ENCODE assay signal across 8 cellular contexts in genomic region chr6:70310063-70310694, GRCh38. TPM values are rescaled to one million over a fixed set of nuclear protein-coding genes. Genes with fewer than 3 reads are reported as not detected.
A peak's percentile ranks its signal among the peaks of the same experiment; 100 is the strongest.
DNase-seq lines count a peak whose midpoint lies in the region; ATAC-seq and TF ChIP-seq lines count a peak whose summit lies in the region.

No MANE protein-coding gene starts in this region.

- ATAC-seq in left cardiac atrium (no peak), right lobe of liver (peak; percentile 38 to 67 (median 60)), HG02798 (IDR thresholded peaks at IDR 0.05; ENCODE audit: poor library complexity, unreplicated experiment) (no peak), GM18517 (IDR thresholded peaks at IDR 0.05; ENCODE audit: unreplicated experiment) (no peak), HG03378 (IDR thresholded peaks at IDR 0.05; ENCODE audit: unreplicated experiment) (no peak)

- H3K27ac ChIP-seq in left ventricle myocardium inferior (replicated peaks) (no peak overlapping the region), brain microvascular endothelial cell (no peak overlapping the region), right lobe of liver (no peak overlapping the region)

- H3K9me3 ChIP-seq in left ventricle myocardium inferior (replicated peaks) (no peaks in the 10 kb centered on the region), right lobe of liver (no peaks in the 10 kb centered on the region)

- H3K27me3 ChIP-seq in left ventricle myocardium inferior (ENCODE audit: low read depth) (peaks cover 19% of the 10 kb centered on the region), brain microvascular endothelial cell (replicated peaks) (peaks cover 54% of the 10 kb centered on the region), right lobe of liver (no peaks in the 10 kb centered on the region)

- H3K4me1 ChIP-seq in left ventricle myocardium inferior (no peaks in the 10 kb centered on the region), right lobe of liver (no peaks in the 10 kb centered on the region)

- no peak for TF ChIP-seq POLR2A in right lobe of liver (IDR thresholded peaks at IDR 0.05)

- in situ Hi-C loops in brain microvascular endothelial cell (cut with HindIII; ENCODE audit: low pct_ligation_motif_present, low sequenced_read_pairs): no loop called here

- H3K36me3 ChIP-seq in left ventricle myocardium inferior (no peaks in the 10 kb centered on the region), brain microvascular endothelial cell (replicated peaks) (no peaks in the 10 kb centered on the region), right lobe of liver (no peaks in the 10 kb centered on the region)

- WGBS in right lobe of liver (ENCODE audit: insufficient coverage, low coverage, low lambda C conversion rate, missing lambda C conversion rate): 14% methylated on average over 4 of the region's 4 CpGs

- intact Hi-C loops in left ventricle myocardium inferior (cut with micrococcal nuclease): loop anchor here (10.0 kb wide), 1 partner anchor 55 kb away; no protein-coding TSS in a partner anchor
- intact Hi-C loops in left cardiac atrium (cut with DNase I): loop anchor here in 1 of 2 donors (2.0 kb wide), 1 partner anchor 59 kb away; no protein-coding TSS in a partner anchor
- intact Hi-C loops in right lobe of liver (cut with DNase I): no loop called here

- H3K4me3 ChIP-seq in left ventricle myocardium inferior (no peak overlapping the region), brain microvascular endothelial cell (ENCODE audit: low read depth, low read length) (no peak overlapping the region), right lobe of liver (no peak overlapping the region)

- DNase-seq in left ventricle myocardium inferior (no peak), left cardiac atrium (no peak), NCI-H146 (lab: John Stamatoyannopoulos, UW) (peak; percentile 17), brain microvascular endothelial cell (peak; percentile 43), right lobe of liver (no peak)

- TF ChIP-seq CTCF in left ventricle myocardium inferior (IDR thresholded peaks at IDR 0.05; ENCODE audit: borderline replicate concordance): peak; percentile 69
- peak; percentile 53 for TF ChIP-seq CTCF in brain microvascular endothelial cell (IDR thresholded peaks at IDR 0.05; ENCODE audit: low read depth, low read length, missing control alignments)
- TF ChIP-seq CTCF in right lobe of liver (IDR thresholded peaks at IDR 0.05): peak; percentile 51 to 68 (median 62)

RNA-seq across cellular contexts. Expression of gene COL9A1, which starts 7.3 kb away (rescaled TPM):
- 0.08 TPM for total RNA-seq in left ventricle myocardium inferior
- under 1 TPM; 0.29 to 0.37 TPM for total RNA-seq in left cardiac atrium
- under 1 TPM in 1 of 6 experiments, not detected in 5; 0.11 TPM for total RNA-seq in right lobe of liver

Comparison
In these comparisons a context has a peak if more than half of its experiments do, and no peak if none do; other contexts are left out.
1. DNase-seq: peak in NCI-H146 (single experiment) and brain microvascular endothelial cell (single experiment); none in left ventricle myocardium inferior (single experiment), left cardiac atrium (single experiment) and right lobe of liver (0 of 3).
2. ATAC-seq: peak in right lobe of liver (4 of 4); none in left cardiac atrium (0 of 2), HG02798 (single experiment), GM18517 (single experiment) and HG03378 (single experiment).
3. Peak in every context shown above with its lines, with median percentiles within 50 percentile points of each other: CTCF ChIP-seq.